23 cellular contexts compared by ENCODE assay signal in the genomic region with DNA sequence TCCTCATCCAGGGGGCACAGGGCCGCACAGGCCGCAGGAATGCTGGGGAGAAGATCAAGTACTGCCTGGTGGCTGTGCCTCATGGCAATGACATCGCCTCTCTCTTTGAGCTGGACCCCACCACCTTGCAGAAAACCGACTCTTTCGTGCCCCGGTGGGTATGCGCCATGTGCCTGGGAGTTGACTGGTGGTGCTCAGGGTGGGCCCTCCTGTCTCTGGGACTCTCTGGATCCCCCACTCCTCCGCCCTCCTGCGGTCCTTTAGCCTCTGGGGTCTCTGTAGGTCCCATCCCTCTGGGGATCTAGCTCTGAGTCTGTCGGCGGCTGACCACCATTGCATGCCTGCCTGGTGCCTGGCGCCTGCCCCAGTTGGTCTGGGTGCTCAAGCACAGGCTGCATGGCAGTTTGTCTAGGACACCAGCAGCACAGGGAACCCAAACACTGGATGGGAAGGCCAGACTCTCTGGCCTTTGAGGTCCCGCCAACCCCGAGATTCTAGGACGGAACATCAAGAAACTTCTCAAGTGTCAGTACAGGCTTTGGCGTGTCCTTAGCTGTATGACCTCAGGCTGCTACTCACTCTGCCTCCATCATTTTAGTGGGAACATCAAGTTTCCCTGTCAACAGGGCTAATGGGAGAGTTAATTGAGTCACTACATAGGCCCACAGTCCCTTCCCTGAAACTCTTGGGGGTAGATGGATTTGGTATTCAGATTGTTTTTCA.
"Had no signal": no experiment of that assay in that cellular context is flagged by ENCODE, and none has a peak within 500 bp of the region (broad histone marks: within the 10 kb centered on the region; RNA-seq: fewer than 3 reads in every experiment).

No MANE protein-coding gene starts in this region.

- H3K27me3 Mint-ChIP-seq: activated CD4-positive, alpha-beta memory T cell treated with anti-CD3 and anti-CD28 coated beads, Interleukin-2, amount 10 ng/mL, durations not matched to agents 7 days and 5 days; activated naive CD8-positive, alpha-beta T cell treated with anti-CD3 and anti-CD28 coated beads, Interleukin-2, amount 10 ng/mL, durations not matched to agents 7 days and 5 days; T-helper 17 cell had no signal

- H3K27ac Mint-ChIP-seq: activated CD4-positive, alpha-beta memory T cell treated with anti-CD3 and anti-CD28 coated beads, Interleukin-2, amount 10 ng/mL, durations not matched to agents 7 days and 5 days; activated naive CD8-positive, alpha-beta T cell treated with anti-CD3 and anti-CD28 coated beads, Interleukin-2, amount 10 ng/mL, durations not matched to agents 7 days and 5 days; T-helper 17 cell had no signal

- H3K36me3 ChIP-seq: adrenal gland had no signal

- ATAC-seq: activated T-cell treated with anti-CD3 and anti-CD28 coated beads, Interleukin-2, amount 50 U/mL, for 4 hours; PC-3; T-helper 17 cell had no signal

- H3K27me3 ChIP-seq: adrenal gland, breast epithelium had no signal

- H3K27ac ChIP-seq: adrenal gland, breast epithelium had no signal

- H3K9me3 Mint-ChIP-seq: activated CD4-positive, alpha-beta memory T cell treated with anti-CD3 and anti-CD28 coated beads, Interleukin-2, amount 10 ng/mL, durations not matched to agents 7 days and 5 days; activated naive CD8-positive, alpha-beta T cell treated with anti-CD3 and anti-CD28 coated beads, Interleukin-2, amount 10 ng/mL, durations not matched to agents 7 days and 5 days; activated T-cell treated with anti-CD3 and anti-CD28 coated beads, Interleukin-2, amount 50 U/mL, for 4 hours had no signal

- H3K4me3 Mint-ChIP-seq: activated CD4-positive, alpha-beta memory T cell treated with anti-CD3 and anti-CD28 coated beads, Interleukin-2, amount 10 ng/mL, durations not matched to agents 7 days and 5 days; activated naive CD8-positive, alpha-beta T cell treated with anti-CD3 and anti-CD28 coated beads, Interleukin-2, amount 10 ng/mL, durations not matched to agents 7 days and 5 days; activated T-cell treated with anti-CD3 and anti-CD28 coated beads, Interleukin-2, amount 50 U/mL, for 4 hours; T-helper 17 cell had no signal

- H3K4me1 ChIP-seq: adrenal gland, breast epithelium had no signal

- DNase-seq: activated CD4-positive, alpha-beta memory T cell treated with anti-CD3 and anti-CD28 coated beads, Interleukin-2, amount 10 ng/mL, durations not matched to agents 7 days and 5 days; activated CD4-positive, alpha-beta T cell treated with anti-CD3 and anti-CD28 coated beads, Interleukin-2, amount 50 U/mL, for 1 hour; activated CD4-positive, CD25-positive, alpha-beta regulatory T cell; activated gamma-delta T cell; activated naive CD4-positive, alpha-beta T cell treated with anti-CD3 and anti-CD28 coated beads, Interleukin-2, amount 50 U/mL, for 16 hours; activated naive CD8-positive, alpha-beta T cell treated with anti-CD3 and anti-CD28 coated beads, Interleukin-2, amount 10 ng/mL, durations not matched to agents 7 days and 5 days; activated T-cell treated with anti-CD3 and anti-CD28 coated beads, Interleukin-2, amount 50 U/mL, for 4 hours; adrenal gland; anterior cingulate cortex; central memory CD4-positive, alpha-beta T cell; Karpas-422; MM.1S; NCI-H1105; NCI-H1436; NCI-H1694 treated with DMSO at 0.1 percent for 48 hours; NCI-H2081; NCI-H510A treated with DMSO at 0.1 percent for 48 hours; NCI-H69; PC-3; SIG-M5; T-helper 17 cell; T-helper 9 cell had no signal

- H3K9me3 ChIP-seq: adrenal gland, breast epithelium had no signal

- H3K4me3 ChIP-seq: adrenal gland, breast epithelium had no signal
